In the genomic region with DNA sequence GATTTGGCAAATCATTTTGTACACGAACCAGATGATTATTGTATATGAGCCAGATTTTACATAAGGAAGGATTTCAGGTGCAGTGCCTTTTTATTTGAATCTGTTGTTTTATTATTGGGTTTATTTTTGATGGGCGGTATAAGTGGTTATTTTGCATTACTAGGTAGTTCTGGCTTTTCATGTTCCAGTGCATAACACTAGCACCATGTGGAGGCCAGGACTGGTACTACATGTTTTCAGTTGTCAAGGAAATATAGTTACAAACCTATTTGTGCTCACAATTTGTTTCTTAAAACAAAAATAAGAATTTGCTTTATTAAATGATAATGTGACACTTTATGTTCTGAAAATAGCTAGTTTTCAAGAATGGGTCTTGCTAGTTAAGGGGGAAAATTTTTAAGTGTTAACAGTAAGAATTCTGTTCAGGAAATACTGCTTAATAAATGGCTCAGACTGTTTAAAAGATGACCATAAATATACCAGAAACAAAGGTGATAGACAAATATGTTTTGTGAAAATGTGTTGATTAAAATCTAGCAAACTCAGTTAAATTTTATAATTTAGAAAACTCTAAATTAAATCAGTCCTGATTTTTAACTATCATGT, we compare ENCODE assay signal across 1 cellular context.
TF ChIP-seq lines count a peak whose summit lies in the region.

No MANE protein-coding gene starts in this region.

TF ChIP-seq in SK-N-SH, 30 proteins besides CTCF, POLR2A, EP300 and RAD21 (continued from another document):
- TF ChIP-seq, protein P1, sequence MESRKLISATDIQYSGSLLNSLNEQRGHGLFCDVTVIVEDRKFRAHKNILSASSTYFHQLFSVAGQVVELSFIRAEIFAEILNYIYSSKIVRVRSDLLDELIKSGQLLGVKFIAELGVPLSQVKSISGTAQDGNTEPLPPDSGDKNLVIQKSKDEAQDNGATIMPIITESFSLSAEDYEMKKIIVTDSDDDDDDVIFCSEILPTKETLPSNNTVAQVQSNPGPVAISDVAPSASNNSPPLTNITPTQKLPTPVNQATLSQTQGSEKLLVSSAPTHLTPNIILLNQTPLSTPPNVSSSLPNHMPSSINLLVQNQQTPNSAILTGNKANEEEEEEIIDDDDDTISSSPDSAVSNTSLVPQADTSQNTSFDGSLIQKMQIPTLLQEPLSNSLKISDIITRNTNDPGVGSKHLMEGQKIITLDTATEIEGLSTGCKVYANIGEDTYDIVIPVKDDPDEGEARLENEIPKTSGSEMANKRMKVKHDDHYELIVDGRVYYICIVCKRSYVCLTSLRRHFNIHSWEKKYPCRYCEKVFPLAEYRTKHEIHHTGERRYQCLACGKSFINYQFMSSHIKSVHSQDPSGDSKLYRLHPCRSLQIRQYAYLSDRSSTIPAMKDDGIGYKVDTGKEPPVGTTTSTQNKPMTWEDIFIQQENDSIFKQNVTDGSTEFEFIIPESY (IDR thresholded peaks at IDR 0.05; ENCODE audit: borderline replicate concordance, low read depth), result no peak
- no peak for TF ChIP-seq RCOR1 (IDR thresholded peaks at IDR 0.05; ENCODE audit: low read length)
- 0 out of 2 replicates have a peak, but pooled peaks have one; percentile 33 for TF ChIP-seq RFX5 (IDR thresholded peaks at IDR 0.05; ENCODE audit: low read length)
